17 cellular contexts compared by ENCODE assay signal in genomic region chr1:233081686-233082085, GRCh38.
A peak's percentile ranks its signal among the peaks of the same experiment; 100 is the strongest.
DNase-seq lines count a peak whose midpoint lies in the region; ATAC-seq, FAIRE-seq and TF ChIP-seq lines count a peak whose summit lies in the region.
"Had no signal": no experiment of that assay in that cellular context is flagged by ENCODE, and none has a peak within 500 bp of the region (broad histone marks: within the 10 kb centered on the region; RNA-seq: fewer than 3 reads in every experiment).

No MANE protein-coding gene starts in this region.

- in situ Hi-C loops in KBM-7 (cut with MboI; ENCODE audit: low pct_unique_long_range_greater_than_20kb, low sequenced_read_pairs), result no loop called here

- H3K9me3 Mint-ChIP-seq in activated CD8-positive, alpha-beta T cell treated with anti-CD3 and anti-CD28 coated beads for 36 hours, result no peaks in the 10 kb centered on the region
- H3K9me3 Mint-ChIP-seq: stimulated activated naive CD8-positive, alpha-beta T cell treated with anti-CD3 and anti-CD28 coated beads, Interleukin-15, Interleukin-2, amounts not matched to agents 100 ng/mL and 50 ng/mL, for 24 hours had no signal

- no peaks in the 10 kb centered on the region for H3K4me1 Mint-ChIP-seq in activated CD8-positive, alpha-beta T cell treated with anti-CD3 and anti-CD28 coated beads for 36 hours (ENCODE audit: low read depth)

- intact Hi-C loops in activated CD8-positive, alpha-beta T cell treated with anti-CD3 and anti-CD28 coated beads for 36 hours (cut with micrococcal nuclease), result no loop called here

- peak; percentile 80 for FAIRE-seq in bronchial epithelial cell (lab: Jason Lieb, UNC)

- H3K36me3 ChIP-seq in bronchial epithelial cell (ENCODE audit: control insufficient read depth, insufficient read depth, low read length), result no peaks in the 10 kb centered on the region
- H3K36me3 ChIP-seq: gastrocnemius medialis, Peyer's patch, right lobe of liver had no signal

- DNase-seq in CMK (ENCODE audit: low read depth) (peak; percentile 15), KBM-7 (peak; percentile 28), bronchial epithelial cell (ENCODE audit: low read depth) (peak; percentile 20), left kidney (ENCODE audit: low read depth, low spot score) (peak; percentile 25), NCI-H128 (lab: John Stamatoyannopoulos, UW; ENCODE audit: unreplicated experiment) (no peak)
- DNase-seq in activated naive CD4-positive, alpha-beta T cell treated with anti-CD3 and anti-CD28 coated beads, Interleukin-2, amount 50 U/mL, for 16 hours, result no peak
- no peak for DNase-seq in activated CD8-positive, alpha-beta T cell treated with anti-CD3 and anti-CD28 coated beads for 36 hours
- DNase-seq: cortex of kidney, gastrocnemius medialis, GOT3, naive B cell, Peyer's patch, right lobe of liver, T-helper 9 cell had no signal

- H3K27ac Mint-ChIP-seq in activated CD8-positive, alpha-beta T cell treated with anti-CD3 and anti-CD28 coated beads for 36 hours, result no peak overlapping the region
- H3K27ac Mint-ChIP-seq: activated naive CD8-positive, alpha-beta T cell; naive B cell; stimulated activated naive CD8-positive, alpha-beta T cell treated with anti-CD3 and anti-CD28 coated beads, Interleukin-15, Interleukin-2, amounts not matched to agents 100 ng/mL and 50 ng/mL, for 24 hours had no signal

- peaks cover 11% of the 10 kb centered on the region for H3K36me3 Mint-ChIP-seq in activated CD8-positive, alpha-beta T cell treated with anti-CD3 and anti-CD28 coated beads for 36 hours (ENCODE audit: low read depth)

- H3K27me3 ChIP-seq in bronchial epithelial cell (ENCODE audit: control insufficient read depth, insufficient read depth, low read length), result no peaks in the 10 kb centered on the region
- H3K27me3 ChIP-seq: gastrocnemius medialis, Peyer's patch, right lobe of liver had no signal

- ATAC-seq in GM18868 (IDR thresholded peaks at IDR 0.05; ENCODE audit: unreplicated experiment), result no peak
- ATAC-seq in activated CD8-positive, alpha-beta T cell treated with anti-CD3 and anti-CD28 coated beads for 36 hours, result no peak
- ATAC-seq: gastrocnemius medialis had no signal

- no peak overlapping the region for H3K4me3 ChIP-seq in bronchial epithelial cell (ENCODE audit: low read depth, low read length)
- H3K4me3 ChIP-seq: gastrocnemius medialis, Peyer's patch, right lobe of liver had no signal

- CTCF ChIA-PET in activated CD8-positive, alpha-beta T cell treated with anti-CD3 and anti-CD28 coated beads for 36 hours (lab: Charles Lee), result no interaction called here

- POLR2A ChIA-PET in activated CD8-positive, alpha-beta T cell treated with anti-CD3 and anti-CD28 coated beads for 36 hours (lab: Charles Lee), result no interaction called here

- H3K4me3 Mint-ChIP-seq in activated CD8-positive, alpha-beta T cell treated with anti-CD3 and anti-CD28 coated beads for 36 hours, result no peak overlapping the region
- H3K4me3 Mint-ChIP-seq: activated naive CD8-positive, alpha-beta T cell; naive B cell; stimulated activated naive CD8-positive, alpha-beta T cell treated with anti-CD3 and anti-CD28 coated beads, Interleukin-15, Interleukin-2, amounts not matched to agents 100 ng/mL and 50 ng/mL, for 24 hours had no signal

- TF ChIP-seq CTCF in bronchial epithelial cell (IDR thresholded peaks at IDR 0.05; ENCODE audit: insufficient read depth, low read length, severe bottlenecking), result no peak
- no peak for TF ChIP-seq CTCF in activated CD8-positive, alpha-beta T cell treated with anti-CD3 and anti-CD28 coated beads for 36 hours (IDR thresholded peaks at IDR 0.05)

- H3K27me3 Mint-ChIP-seq in activated CD8-positive, alpha-beta T cell treated with anti-CD3 and anti-CD28 coated beads for 36 hours, result no peaks in the 10 kb centered on the region
- H3K27me3 Mint-ChIP-seq: activated naive CD8-positive, alpha-beta T cell; naive B cell; stimulated activated naive CD8-positive, alpha-beta T cell treated with anti-CD3 and anti-CD28 coated beads, Interleukin-15, Interleukin-2, amounts not matched to agents 100 ng/mL and 50 ng/mL, for 24 hours had no signal

Comparison
In these comparisons a context has a peak if more than half of its experiments do, and no peak if none do; other contexts are left out.
1. DNase-seq: peak in CMK (single experiment), KBM-7 (single experiment), bronchial epithelial cell (single experiment) and left kidney (single experiment); none in NCI-H128 (single experiment), activated naive CD4-positive, alpha-beta T cell treated with anti-CD3 and anti-CD28 coated beads, Interleukin-2, amount 50 U/mL, for 16 hours (single experiment) and activated CD8-positive, alpha-beta T cell treated with anti-CD3 and anti-CD28 coated beads for 36 hours (single experiment).